Comparison of ENCODE assay signal across 11 cellular contexts in the genomic region with DNA sequence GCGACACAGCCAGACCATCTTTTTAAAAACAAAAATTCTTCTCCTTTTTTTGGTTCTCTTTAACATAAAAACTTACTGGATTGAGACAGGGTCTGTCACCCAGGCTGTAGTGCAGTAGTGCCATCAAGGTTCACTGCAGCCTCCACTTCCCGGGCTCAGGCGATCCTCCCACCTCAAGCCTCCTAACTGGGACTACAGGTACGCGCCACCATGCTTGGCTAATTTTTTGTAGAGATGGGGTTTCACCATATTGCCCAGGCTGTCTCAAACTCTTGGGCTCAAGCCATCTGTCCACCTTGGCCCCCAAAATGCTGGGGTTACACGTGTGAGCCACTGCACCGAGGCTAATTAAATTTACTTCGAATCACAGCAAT. TPM values are rescaled to one million over a fixed set of nuclear protein-coding genes. Genes with fewer than 3 reads are reported as not detected.
DNase-seq lines count a peak whose midpoint lies in the region; ATAC-seq and TF ChIP-seq lines count a peak whose summit lies in the region.
"Had no signal": no experiment of that assay in that cellular context is flagged by ENCODE, and none has a peak within 500 bp of the region (broad histone marks: within the 10 kb centered on the region; RNA-seq: fewer than 3 reads in every experiment).

No MANE protein-coding gene starts in this region.

- H3K4me3 Mint-ChIP-seq in central memory CD8-positive, alpha-beta T cell: no peak overlapping the region
- H3K4me3 Mint-ChIP-seq in natural killer cell treated with Interleukin-12 subunit alpha and Interleukin-12 subunit beta and Interleukin-15 and Interleukin-18, amount 100 ng/mL, for 72 hours: no peak overlapping the region

- H3K9me3 ChIP-seq in HUES64 (ENCODE audit: insufficient read depth, low read depth, low read length): no peaks in the 10 kb centered on the region

- H3K4me1 ChIP-seq in HUES64 (ENCODE audit: insufficient read depth, low read length): no peaks in the 10 kb centered on the region

- H3K4me1 Mint-ChIP-seq in central memory CD8-positive, alpha-beta T cell: peaks cover 27% of the 10 kb centered on the region
- H3K4me1 Mint-ChIP-seq in natural killer cell treated with Interleukin-12 subunit alpha and Interleukin-12 subunit beta and Interleukin-15 and Interleukin-18, amount 100 ng/mL, for 72 hours (ENCODE audit: low read depth in 2 of 2): peaks cover 11 to 19% of the 10 kb centered on the region in 2 donors

- H3K9me3 Mint-ChIP-seq in central memory CD8-positive, alpha-beta T cell: no peaks in the 10 kb centered on the region
- no peaks in the 10 kb centered on the region for H3K9me3 Mint-ChIP-seq in natural killer cell treated with Interleukin-12 subunit alpha and Interleukin-12 subunit beta and Interleukin-15 and Interleukin-18, amount 100 ng/mL, for 72 hours

- no peak overlapping the region for H3K9ac ChIP-seq in HUES64 (ENCODE audit: low read depth, low read length)

- H3K27ac Mint-ChIP-seq in central memory CD8-positive, alpha-beta T cell (ENCODE audit: low read depth): peak overlapping the region; percentile 54
- peak overlapping the region; percentile 56 to 78 for H3K27ac Mint-ChIP-seq in natural killer cell treated with Interleukin-12 subunit alpha and Interleukin-12 subunit beta and Interleukin-15 and Interleukin-18, amount 100 ng/mL, for 72 hours

- no peaks in the 10 kb centered on the region for H3K27me3 Mint-ChIP-seq in central memory CD8-positive, alpha-beta T cell
- H3K27me3 Mint-ChIP-seq in natural killer cell treated with Interleukin-12 subunit alpha and Interleukin-12 subunit beta and Interleukin-15 and Interleukin-18, amount 100 ng/mL, for 72 hours: no peaks in the 10 kb centered on the region

- ATAC-seq in central memory CD8-positive, alpha-beta T cell (replicated peaks; ENCODE audit: extremely low read depth, poor library complexity, severe bottlenecking): no peak
- no peak for ATAC-seq in natural killer cell treated with Interleukin-12 subunit alpha and Interleukin-12 subunit beta and Interleukin-15 and Interleukin-18, amount 100 ng/mL, for 72 hours
- ATAC-seq in HG02642 (IDR thresholded peaks at IDR 0.05; ENCODE audit: poor library complexity, unreplicated experiment) (no peak), GM18505 (IDR thresholded peaks at IDR 0.05; ENCODE audit: unreplicated experiment) (no peak), HG02798 (IDR thresholded peaks at IDR 0.05; ENCODE audit: poor library complexity, unreplicated experiment) (no peak)

- DNase-seq in DMS53 (lab: John Stamatoyannopoulos, UW): peak; percentile 49
- no peak for DNase-seq in DMS53 treated with DMSO at 0.1 percent for 48 hours (lab: John Stamatoyannopoulos, UW; ENCODE audit: unreplicated experiment)
- DNase-seq in central memory CD8-positive, alpha-beta T cell (ENCODE audit: low spot score in 2 of 2): no peak
- no peak for DNase-seq in natural killer cell treated with Interleukin-12 subunit alpha and Interleukin-12 subunit beta and Interleukin-15 and Interleukin-18, amount 100 ng/mL, for 72 hours (ENCODE audit: low spot score)
- DNase-seq: activated CD4-positive, alpha-beta T cell treated with anti-CD3 and anti-CD28 coated beads for 1 hour; substantia nigra had no signal

- peaks cover 53% of the 10 kb centered on the region for H3K36me3 ChIP-seq in HUES64 (ENCODE audit: insufficient read depth, low read length)

- H3K36me3 Mint-ChIP-seq in central memory CD8-positive, alpha-beta T cell (ENCODE audit: insufficient read depth): peaks cover 57% of the 10 kb centered on the region
- peaks cover 36% of the 10 kb centered on the region for H3K36me3 Mint-ChIP-seq in natural killer cell treated with Interleukin-12 subunit alpha and Interleukin-12 subunit beta and Interleukin-15 and Interleukin-18, amount 100 ng/mL, for 72 hours

- no peak for TF ChIP-seq POLR2A in GM18505 (IDR thresholded peaks at IDR 0.05; ENCODE audit: borderline replicate concordance, extremely low read depth, insufficient read depth, insufficient read length)

- no peaks in the 10 kb centered on the region for H3K27me3 ChIP-seq in HUES64 (ENCODE audit: insufficient read depth, low read length)

- H3K4me3 ChIP-seq in HUES64 (ENCODE audit: low read length): no peak overlapping the region

- 96% methylated on average over 8 of the region's 8 CpGs for WGBS in HUES64

- peak overlapping the region; percentile 23; the same call in 1 of the 2 replicates for H3K27ac ChIP-seq in HUES64 (ENCODE audit: low read depth, low read length)
- H3K27ac ChIP-seq: HL-60 had no signal

RNA-seq across cellular contexts. Expression of gene HNRNPK, which starts 13.8 kb away (rescaled TPM):
- 747 TPM for polyA plus RNA-seq in HUES64 (2013, experiment 1 of 2)
- polyA plus RNA-seq in HUES64 (2013, experiment 2 of 2): 693 TPM
- total RNA-seq in natural killer cell treated with Interleukin-12 subunit alpha and Interleukin-12 subunit beta and Interleukin-15 and Interleukin-18, amount 100 ng/mL, for 72 hours: 100 to 1,000 TPM; 545 to 772 TPM

RNA-seq across cellular contexts. Expression of gene RMI1, which starts 14.4 kb away (rescaled TPM):
- polyA plus RNA-seq in HUES64 (2013, experiment 1 of 2): 29.8 TPM
- polyA plus RNA-seq in HUES64 (2013, experiment 2 of 2): 31.2 TPM
- total RNA-seq in natural killer cell treated with Interleukin-12 subunit alpha and Interleukin-12 subunit beta and Interleukin-15 and Interleukin-18, amount 100 ng/mL, for 72 hours: 10 to 100 TPM; 12.8 to 16.1 TPM

RNA-seq across cellular contexts. Expression of gene KIF27, which starts 45.0 kb away (rescaled TPM):
- polyA plus RNA-seq in HUES64 (2013, experiment 1 of 2): 1.5 TPM
- polyA plus RNA-seq in HUES64 (2013, experiment 2 of 2): 2.3 TPM
- 1 to 10 TPM; 2.6 to 4.0 TPM for total RNA-seq in natural killer cell treated with Interleukin-12 subunit alpha and Interleukin-12 subunit beta and Interleukin-15 and Interleukin-18, amount 100 ng/mL, for 72 hours
